ENCODE assay signal across 23 cellular contexts in the genomic region with DNA sequence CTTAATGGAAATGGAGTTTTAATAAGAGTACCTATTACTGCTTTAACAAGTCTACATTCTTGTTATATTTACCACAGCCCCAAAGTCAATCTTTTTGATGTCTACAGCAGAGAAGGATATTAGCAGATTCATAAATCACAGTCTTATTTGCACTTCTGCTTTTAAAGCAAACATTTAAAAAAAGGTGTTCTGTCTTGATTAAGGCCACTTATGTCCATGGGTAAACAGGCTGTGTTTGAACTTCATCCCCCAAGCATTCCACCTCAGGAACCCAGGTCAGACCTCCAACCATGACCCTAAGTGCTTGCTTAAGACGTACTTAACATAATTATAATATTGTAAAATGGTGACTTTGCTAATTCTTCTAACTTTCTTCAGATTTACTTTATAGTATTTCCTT.
DNase-seq lines count a peak whose midpoint lies in the region; ATAC-seq, FAIRE-seq and TF ChIP-seq lines count a peak whose summit lies in the region.
"Had no signal": no experiment of that assay in that cellular context is flagged by ENCODE, and none has a peak within 500 bp of the region (broad histone marks: within the 10 kb centered on the region; RNA-seq: fewer than 3 reads in every experiment).

No MANE protein-coding gene starts in this region.

- no peak overlapping the region for H3K27ac Mint-ChIP-seq in CD8-positive, alpha-beta T cell
- no peak overlapping the region for H3K27ac Mint-ChIP-seq in activated CD4-positive, alpha-beta memory T cell treated with anti-CD3 and anti-CD28 coated beads for 36 hours
- H3K27ac Mint-ChIP-seq: activated B cell treated with CpG ODN at 0.5 μM for 24 hours; activated naive CD4-positive, alpha-beta T cell treated with anti-CD3 and anti-CD28 coated beads, Interleukin-2, amount 50 U/mL, for 72 hours had no signal

- CTCF ChIA-PET in HepG2 (lab: Yijun Ruan, JAX; ENCODE audit: low intra/inter-chr PET ratio, low total read pairs) = no interaction called here
- CTCF ChIA-PET in CD8-positive, alpha-beta T cell (lab: Charles Lee) = no interaction called here
- CTCF ChIA-PET in activated CD4-positive, alpha-beta memory T cell treated with anti-CD3 and anti-CD28 coated beads for 36 hours (lab: Charles Lee) = no interaction called here

- DNase-seq in HepG2 (ENCODE audit: low spot score) (peak; percentile 63), right lobe of liver (no peak), hepatocyte (ENCODE audit: low spot score) (no peak), gastrocnemius medialis (no peak), NCI-H510A treated with DMSO at 0.1 percent for 48 hours (lab: John Stamatoyannopoulos, UW) (no peak), islet precursor cell (no peak)
- no peak for DNase-seq in CD8-positive, alpha-beta T cell
- DNase-seq in activated CD4-positive, alpha-beta memory T cell treated with anti-CD3 and anti-CD28 coated beads for 36 hours = no peak
- DNase-seq: activated B cell treated with CpG ODN at 0.5 μM for 24 hours; activated CD4-positive, alpha-beta T cell treated with anti-CD3 and anti-CD28 coated beads, Interleukin-2, amount 50 U/mL, for 4 hours; activated CD8-positive, alpha-beta memory T cell treated with anti-CD3 and anti-CD28 coated beads, Interleukin-2, amount 50 U/mL, for 4 hours; Calu3; EL; NCI-H187; NCI-H2227 treated with DMSO at 0.1 percent for 48 hours; NCI-H774; Right ventricle myocardium superior; stimulated activated CD8-positive, alpha-beta memory T cell treated with anti-CD3 and anti-CD28 coated beads, Interleukin-4, amount 100 ng/mL, for 48 hours had no signal

- no peaks in the 10 kb centered on the region for H3K4me1 Mint-ChIP-seq in CD8-positive, alpha-beta T cell (ENCODE audit: low read depth)
- H3K4me1 Mint-ChIP-seq in activated CD4-positive, alpha-beta memory T cell treated with anti-CD3 and anti-CD28 coated beads for 36 hours (ENCODE audit: low read depth) = no peaks in the 10 kb centered on the region
- H3K4me1 Mint-ChIP-seq: central memory CD8-positive, alpha-beta T cell had no signal

- TF ChIP-seq EP300 in HepG2 (IDR thresholded peaks at IDR 0.05; ENCODE audit: low read depth in 2 of 2, low read length in 2 of 2) = peak in 1 of 2 experiments; percentile 87; a peak in 2 of 4 replicates
- TF ChIP-seq EP300 in HepG2 (CRISPR knock-in tag; IDR thresholded peaks at IDR 0.05; ENCODE audit: borderline replicate concordance) = peak; percentile 78

- POLR2A ChIA-PET in HepG2 (lab: Yijun Ruan, JAX) = no interaction called here
- POLR2A ChIA-PET in CD8-positive, alpha-beta T cell (lab: Charles Lee) = no interaction called here
- POLR2A ChIA-PET in activated CD4-positive, alpha-beta memory T cell treated with anti-CD3 and anti-CD28 coated beads for 36 hours (lab: Charles Lee) = no interaction called here

- in situ Hi-C loops in HepG2 (cut with HindIII; ENCODE audit: extremely low pct_ligation_motif_present, low pct_unique_long_range_greater_than_20kb) (no loop called here), gastrocnemius medialis (cut with MboI; ENCODE audit: low sequenced_read_pairs in 4 of 4) (no loop called here)

- FAIRE-seq in HepG2 (lab: Jason Lieb, UNC) = peak; percentile 63
- FAIRE-seq: urothelium cell line had no signal

- H4K20me1 ChIP-seq in HepG2 (ENCODE audit: insufficient read depth, low read length) = no peaks in the 10 kb centered on the region
- no peaks in the 10 kb centered on the region for H4K20me1 ChIP-seq in hepatocyte (ENCODE audit: insufficient read depth, poor library complexity, severe bottlenecking)

- H3K4me3 Mint-ChIP-seq in CD8-positive, alpha-beta T cell = no peak overlapping the region
- H3K4me3 Mint-ChIP-seq in activated CD4-positive, alpha-beta memory T cell treated with anti-CD3 and anti-CD28 coated beads for 36 hours = no peak overlapping the region
- H3K4me3 Mint-ChIP-seq: activated B cell treated with CpG ODN at 0.5 μM for 24 hours; central memory CD8-positive, alpha-beta T cell had no signal

- no TSS peak for BruUV-seq in HepG2 (replicated peaks; lab: Mats Ljungman, UMichigan)

- TF ChIP-seq RAD21 in HepG2 (CRISPR knock-in tag; IDR thresholded peaks at IDR 0.05) = no peak

- peaks cover 63% of the 10 kb centered on the region for H3K4me1 ChIP-seq in HepG2 (ENCODE audit: insufficient read depth, low read length)
- peaks cover 0 to 12% (median 0%) of the 10 kb centered on the region in 4 donors for H3K4me1 ChIP-seq in right lobe of liver
- H3K4me1 ChIP-seq in hepatocyte (ENCODE audit: insufficient read depth) = peaks cover 27% of the 10 kb centered on the region
- H3K4me1 ChIP-seq in gastrocnemius medialis = peaks cover 46 to 51% of the 10 kb centered on the region in 2 donors
- H3K4me1 ChIP-seq in CD8-positive, alpha-beta T cell (ENCODE audit: insufficient read depth, low read length) = no peaks in the 10 kb centered on the region
- H3K4me1 ChIP-seq: BLaER1 treated with 17β-estradiol and CSF1 and Interleukin-3, amounts not matched to agents 10 nM and 100 nM had no signal

- no peaks in the 10 kb centered on the region for H3K27me3 ChIP-seq in HepG2 (ENCODE audit: control insufficient read depth in 1 of 2, insufficient read depth in 2 of 2, low read length in 2 of 2)
- no peaks in the 10 kb centered on the region for H3K27me3 ChIP-seq in right lobe of liver
- H3K27me3 ChIP-seq in hepatocyte = no peaks in the 10 kb centered on the region
- H3K27me3 ChIP-seq in gastrocnemius medialis = no peaks in the 10 kb centered on the region
- no peaks in the 10 kb centered on the region for H3K27me3 ChIP-seq in CD8-positive, alpha-beta T cell (ENCODE audit: insufficient read depth, low read length)
- H3K27me3 ChIP-seq: BLaER1 treated with 17β-estradiol and CSF1 and Interleukin-3, amounts not matched to agents 10 nM and 100 nM had no signal

- intact Hi-C loops in HepG2 (cut with micrococcal nuclease; ENCODE audit: unreplicated experiment) = no loop called here
- intact Hi-C loops in right lobe of liver (cut with DNase I) = no loop called here
- intact Hi-C loops in gastrocnemius medialis (cut with DNase I; ENCODE audit: low total_unique reads) = no loop called here
- intact Hi-C loops in CD8-positive, alpha-beta T cell (cut with DNase I, micrococcal nuclease) = no loop called here
- intact Hi-C loops in activated CD4-positive, alpha-beta memory T cell treated with anti-CD3 and anti-CD28 coated beads for 36 hours (cut with micrococcal nuclease) = no loop called here

- H3K79me2 ChIP-seq in HepG2 (ENCODE audit: insufficient read depth, low read length) = no peaks in the 10 kb centered on the region
- no peaks in the 10 kb centered on the region for H3K79me2 ChIP-seq in hepatocyte
- H3K79me2 ChIP-seq: parathyroid adenoma had no signal

- H3K4me2 ChIP-seq in HepG2 (ENCODE audit: low read depth, low read length) = no peak overlapping the region
- no peak overlapping the region for H3K4me2 ChIP-seq in hepatocyte
- H3K4me2 ChIP-seq: BLaER1 treated with 17β-estradiol and CSF1 and Interleukin-3, amounts not matched to agents 10 nM and 100 nM had no signal

- no peaks in the 10 kb centered on the region for H3K27me3 Mint-ChIP-seq in CD8-positive, alpha-beta T cell (ENCODE audit: low read depth)
- no peaks in the 10 kb centered on the region for H3K27me3 Mint-ChIP-seq in activated CD4-positive, alpha-beta memory T cell treated with anti-CD3 and anti-CD28 coated beads for 36 hours
- H3K27me3 Mint-ChIP-seq: activated B cell treated with CpG ODN at 0.5 μM for 24 hours; central memory CD8-positive, alpha-beta T cell had no signal

- no peak overlapping the region for H3K4me3 ChIP-seq in HepG2 (replicated peaks in 1 of 3; ENCODE audit: insufficient read depth in 1 of 3, low read depth in 2 of 3, low read length in 3 of 3)
- H3K4me3 ChIP-seq in right lobe of liver = no peak overlapping the region
- no peak overlapping the region for H3K4me3 ChIP-seq in hepatocyte
- H3K4me3 ChIP-seq in gastrocnemius medialis = no peak overlapping the region
- H3K4me3 ChIP-seq in CD8-positive, alpha-beta T cell (ENCODE audit: low read depth, low read length) = no peak overlapping the region
- H3K4me3 ChIP-seq: BLaER1 treated with 17β-estradiol and CSF1 and Interleukin-3, amounts not matched to agents 10 nM and 100 nM had no signal

- WGBS in HepG2 (ENCODE audit: low lambda C conversion rate) = 19% methylated on average over 1 of the region's 1 CpG
- 8% methylated on average over 1 of the region's 1 CpG for WGBS in right lobe of liver (ENCODE audit: insufficient coverage, low coverage, low lambda C conversion rate, missing lambda C conversion rate)
- WGBS in hepatocyte (ENCODE audit: low lambda C conversion rate, missing lambda C conversion rate) = 30% methylated on average over 1 of the region's 1 CpG

- no peak overlapping the region for H3K9ac ChIP-seq in HepG2 (ENCODE audit: insufficient read depth, low read depth, low read length)
- H3K9ac ChIP-seq: BLaER1 treated with 17β-estradiol and CSF1 and Interleukin-3, amounts not matched to agents 10 nM and 100 nM; parathyroid adenoma had no signal

- no peak for TF ChIP-seq CTCF in HepG2 (CRISPR knock-in tag; IDR thresholded peaks at IDR 0.05)
- no peak for TF ChIP-seq CTCF in right lobe of liver (IDR thresholded peaks at IDR 0.05)
- no peak for TF ChIP-seq CTCF in hepatocyte (IDR thresholded peaks at IDR 0.05; ENCODE audit: poor library complexity)
- no peak for TF ChIP-seq CTCF in gastrocnemius medialis (IDR thresholded peaks at IDR 0.05 in 4 of 5, conservative IDR thresholded peaks at IDR 0.05 in 1 of 5)
- TF ChIP-seq CTCF in CD8-positive, alpha-beta T cell (IDR thresholded peaks at IDR 0.05) = no peak

- H3K9me3 Mint-ChIP-seq in CD8-positive, alpha-beta T cell = no peaks in the 10 kb centered on the region
- no peaks in the 10 kb centered on the region for H3K9me3 Mint-ChIP-seq in activated CD4-positive, alpha-beta memory T cell treated with anti-CD3 and anti-CD28 coated beads for 36 hours
- H3K9me3 Mint-ChIP-seq: activated B cell treated with CpG ODN at 0.5 μM for 24 hours; activated naive CD4-positive, alpha-beta T cell treated with anti-CD3 and anti-CD28 coated beads, Interleukin-2, amount 50 U/mL, for 72 hours; central memory CD8-positive, alpha-beta T cell had no signal

- no peaks in the 10 kb centered on the region for H3K9me2 ChIP-seq in hepatocyte (replicated peaks; ENCODE audit: insufficient read depth)

- H2AFZ ChIP-seq in HepG2 (ENCODE audit: low read length) (no peak overlapping the region), hepatocyte (no peak overlapping the region)
- H2AFZ ChIP-seq: parathyroid adenoma had no signal

- no peaks in the 10 kb centered on the region for H3K36me3 ChIP-seq in HepG2 (replicated peaks in 1 of 2; ENCODE audit: control insufficient read depth in 1 of 2, insufficient read depth in 2 of 2, low read length in 2 of 2)
- H3K36me3 ChIP-seq in right lobe of liver = no peaks in the 10 kb centered on the region
- no peaks in the 10 kb centered on the region for H3K36me3 ChIP-seq in hepatocyte (replicated peaks; ENCODE audit: insufficient read depth, low read depth)
- no peaks in the 10 kb centered on the region for H3K36me3 ChIP-seq in gastrocnemius medialis
- no peaks in the 10 kb centered on the region for H3K36me3 ChIP-seq in CD8-positive, alpha-beta T cell (ENCODE audit: insufficient read depth, low read length)

- H3K36me3 Mint-ChIP-seq in CD8-positive, alpha-beta T cell = peaks cover 8% of the 10 kb centered on the region
- H3K36me3 Mint-ChIP-seq in activated CD4-positive, alpha-beta memory T cell treated with anti-CD3 and anti-CD28 coated beads for 36 hours = no peaks in the 10 kb centered on the region

- peak; percentile 25; the same call in 1 of the 3 replicates for ATAC-seq in HepG2
- no peak for ATAC-seq in right lobe of liver
- ATAC-seq in gastrocnemius medialis = no peak
- no peak for ATAC-seq in CD8-positive, alpha-beta T cell
- ATAC-seq: activated naive CD4-positive, alpha-beta T cell treated with anti-CD3 and anti-CD28 coated beads, Interleukin-2, amount 50 U/mL, for 72 hours had no signal

- H3K27ac ChIP-seq in HepG2 (ENCODE audit: extremely low read length, insufficient read depth, low read length) (no peak overlapping the region), right lobe of liver (no peak overlapping the region), hepatocyte (peak overlapping the region; percentile 64), gastrocnemius medialis (peak overlapping the region; percentile 46 to 75 (median 60))
- H3K27ac ChIP-seq in CD8-positive, alpha-beta T cell (ENCODE audit: low read depth, low read length) = no peak overlapping the region
- H3K27ac ChIP-seq: BLaER1 treated with 17β-estradiol and CSF1 and Interleukin-3, amounts not matched to agents 10 nM and 100 nM had no signal

- TF ChIP-seq POLR2A in HepG2 (IDR thresholded peaks at IDR 0.05; ENCODE audit: insufficient read depth in 1 of 2, low read depth in 2 of 2, low read length in 2 of 2) (no peak), right lobe of liver (IDR thresholded peaks at IDR 0.05) (no peak), gastrocnemius medialis (IDR thresholded peaks at IDR 0.05) (no peak)

- no peaks in the 10 kb centered on the region for H3K9me3 ChIP-seq in HepG2 (ENCODE audit: low read length)
- no peaks in the 10 kb centered on the region for H3K9me3 ChIP-seq in right lobe of liver
- H3K9me3 ChIP-seq in hepatocyte (ENCODE audit: low read depth) = no peaks in the 10 kb centered on the region
- H3K9me3 ChIP-seq in gastrocnemius medialis = no peaks in the 10 kb centered on the region
- H3K9me3 ChIP-seq in CD8-positive, alpha-beta T cell (ENCODE audit: low read length) = no peaks in the 10 kb centered on the region
- H3K9me3 ChIP-seq: BLaER1 treated with 17β-estradiol and CSF1 and Interleukin-3, amounts not matched to agents 10 nM and 100 nM had no signal

Comparison
In these comparisons a context has a peak if more than half of its experiments do, and no peak if none do; other contexts are left out.
1. H3K27ac ChIP-seq: peak in hepatocyte (single experiment) and gastrocnemius medialis (4 of 4); none in HepG2 (single experiment), right lobe of liver (0 of 3) and CD8-positive, alpha-beta T cell (single experiment).